Comparison of ENCODE assay signal across 2 cellular contexts in the genomic region with DNA sequence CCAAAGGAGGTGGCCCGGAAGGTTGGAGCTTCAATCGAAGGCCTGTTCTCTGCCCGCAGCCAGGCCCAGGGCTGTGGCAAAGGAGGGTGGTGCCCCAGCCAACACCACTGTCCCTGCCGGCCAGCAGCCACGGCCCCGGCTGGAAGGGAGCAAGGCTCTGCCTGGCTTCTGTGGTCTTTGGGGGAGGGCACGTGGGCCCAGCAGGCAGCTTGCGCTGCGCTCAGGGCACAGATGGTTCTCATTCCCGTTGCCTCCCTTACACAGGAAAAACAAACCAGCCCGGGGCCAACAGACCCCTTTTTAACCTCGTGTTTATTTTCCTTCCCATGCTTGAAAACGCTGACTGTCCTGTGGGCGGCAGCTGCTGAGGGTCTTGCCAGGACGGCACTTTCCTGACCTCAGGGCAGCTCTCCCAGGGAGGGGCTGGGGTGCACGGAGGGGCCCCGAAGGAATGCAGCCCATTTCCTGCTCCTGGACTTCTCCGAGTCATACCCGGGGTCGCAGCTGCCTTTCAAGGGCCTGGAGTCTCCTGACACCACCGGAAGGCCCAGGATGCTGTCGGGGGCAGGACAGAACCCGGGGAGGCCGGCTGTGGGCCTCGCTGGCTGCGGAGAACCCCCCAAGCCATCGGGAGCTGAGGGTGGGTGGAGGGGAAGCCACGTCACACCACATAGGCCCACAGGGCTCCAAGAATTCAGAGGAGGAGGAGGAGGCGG.
A peak's percentile ranks its signal among the peaks of the same experiment; 100 is the strongest.
TF ChIP-seq lines count a peak whose summit lies in the region.

No MANE protein-coding gene starts in this region.

TF ChIP-seq in A549, 52 proteins besides CTCF, POLR2A, EP300 and RAD21:
- TF ChIP-seq CHD4 (IDR thresholded peaks at IDR 0.05; ENCODE audit: borderline replicate concordance) (no peak), RNF2 (IDR thresholded peaks at IDR 0.05; ENCODE audit: borderline replicate concordance, low read depth) (no peak), NPAS2 (CRISPR knock-in tag; IDR thresholded peaks at IDR 0.05; ENCODE audit: borderline replicate concordance) (no peak), GATA3 (IDR thresholded peaks at IDR 0.05; ENCODE audit: borderline replicate concordance) (no peak), NR3C1 (IDR thresholded peaks at IDR 0.05) (no peak), RFX5 (IDR thresholded peaks at IDR 0.05) (no peak), JUNB (IDR thresholded peaks at IDR 0.05) (no peak), POLR2AphosphoS2 (conservative IDR thresholded peaks at IDR 0.05; ENCODE audit: low read length) (no peak), PHF8 (IDR thresholded peaks at IDR 0.05; ENCODE audit: borderline replicate concordance, low read depth) (no peak), RCOR1 (IDR thresholded peaks at IDR 0.05; ENCODE audit: low read depth, low read length) (no peak)
- TF ChIP-seq, protein P1, sequence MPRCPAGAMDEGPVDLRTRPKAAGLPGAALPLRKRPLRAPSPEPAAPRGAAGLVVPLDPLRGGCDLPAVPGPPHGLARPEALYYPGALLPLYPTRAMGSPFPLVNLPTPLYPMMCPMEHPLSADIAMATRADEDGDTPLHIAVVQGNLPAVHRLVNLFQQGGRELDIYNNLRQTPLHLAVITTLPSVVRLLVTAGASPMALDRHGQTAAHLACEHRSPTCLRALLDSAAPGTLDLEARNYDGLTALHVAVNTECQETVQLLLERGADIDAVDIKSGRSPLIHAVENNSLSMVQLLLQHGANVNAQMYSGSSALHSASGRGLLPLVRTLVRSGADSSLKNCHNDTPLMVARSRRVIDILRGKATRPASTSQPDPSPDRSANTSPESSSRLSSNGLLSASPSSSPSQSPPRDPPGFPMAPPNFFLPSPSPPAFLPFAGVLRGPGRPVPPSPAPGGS (IDR thresholded peaks at IDR 0.05), result no peak
- TF ChIP-seq, protein P2, sequence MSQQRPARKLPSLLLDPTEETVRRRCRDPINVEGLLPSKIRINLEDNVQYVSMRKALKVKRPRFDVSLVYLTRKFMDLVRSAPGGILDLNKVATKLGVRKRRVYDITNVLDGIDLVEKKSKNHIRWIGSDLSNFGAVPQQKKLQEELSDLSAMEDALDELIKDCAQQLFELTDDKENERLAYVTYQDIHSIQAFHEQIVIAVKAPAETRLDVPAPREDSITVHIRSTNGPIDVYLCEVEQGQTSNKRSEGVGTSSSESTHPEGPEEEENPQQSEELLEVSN (IDR thresholded peaks at IDR 0.05; ENCODE audit: borderline replicate concordance, low read depth), result no peak

TF ChIP-seq in IMR-90, 13 proteins besides CTCF, POLR2A, EP300 and RAD21:
- TF ChIP-seq CHD1 (IDR thresholded peaks at IDR 0.05; ENCODE audit: low read depth, low read length) (no peak), FOS (IDR thresholded peaks at IDR 0.05; ENCODE audit: low read depth, low read length) (peak; percentile 49; the same call in 1 of the 2 replicates), SMC3 (IDR thresholded peaks at IDR 0.05; ENCODE audit: low read depth, low read length) (no peak), RFX5 (IDR thresholded peaks at IDR 0.05; ENCODE audit: low read depth, low read length) (no peak), NFE2L2 (IDR thresholded peaks at IDR 0.05; ENCODE audit: low read depth, low read length) (peak; percentile 60; the same call in 1 of the 2 replicates), CEBPB (IDR thresholded peaks at IDR 0.05; ENCODE audit: low read depth, low read length) (0 out of 2 replicates have a peak, but pooled peaks have one; percentile 7), BHLHE40 (IDR thresholded peaks at IDR 0.05; ENCODE audit: low read depth, low read length) (peak; percentile 68), MAZ (IDR thresholded peaks at IDR 0.05; ENCODE audit: borderline replicate concordance, low read depth, low read length) (peak; percentile 80; the same call in 1 of the 2 replicates), MAFK (IDR thresholded peaks at IDR 0.05; ENCODE audit: low read depth, low read length) (peak; percentile 79), RCOR1 (IDR thresholded peaks at IDR 0.05; ENCODE audit: insufficient replicate concordance, low read length) (peak; percentile 77), MXI1 (IDR thresholded peaks at IDR 0.05; ENCODE audit: borderline replicate concordance, low read depth, low read length) (peak; percentile 79; the same call in 1 of the 2 replicates)
- TF ChIP-seq, protein P3, sequence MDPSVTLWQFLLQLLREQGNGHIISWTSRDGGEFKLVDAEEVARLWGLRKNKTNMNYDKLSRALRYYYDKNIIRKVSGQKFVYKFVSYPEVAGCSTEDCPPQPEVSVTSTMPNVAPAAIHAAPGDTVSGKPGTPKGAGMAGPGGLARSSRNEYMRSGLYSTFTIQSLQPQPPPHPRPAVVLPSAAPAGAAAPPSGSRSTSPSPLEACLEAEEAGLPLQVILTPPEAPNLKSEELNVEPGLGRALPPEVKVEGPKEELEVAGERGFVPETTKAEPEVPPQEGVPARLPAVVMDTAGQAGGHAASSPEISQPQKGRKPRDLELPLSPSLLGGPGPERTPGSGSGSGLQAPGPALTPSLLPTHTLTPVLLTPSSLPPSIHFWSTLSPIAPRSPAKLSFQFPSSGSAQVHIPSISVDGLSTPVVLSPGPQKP (IDR thresholded peaks at IDR 0.05; ENCODE audit: borderline replicate concordance, low read depth, low read length), result no peak
- TF ChIP-seq, protein P4, sequence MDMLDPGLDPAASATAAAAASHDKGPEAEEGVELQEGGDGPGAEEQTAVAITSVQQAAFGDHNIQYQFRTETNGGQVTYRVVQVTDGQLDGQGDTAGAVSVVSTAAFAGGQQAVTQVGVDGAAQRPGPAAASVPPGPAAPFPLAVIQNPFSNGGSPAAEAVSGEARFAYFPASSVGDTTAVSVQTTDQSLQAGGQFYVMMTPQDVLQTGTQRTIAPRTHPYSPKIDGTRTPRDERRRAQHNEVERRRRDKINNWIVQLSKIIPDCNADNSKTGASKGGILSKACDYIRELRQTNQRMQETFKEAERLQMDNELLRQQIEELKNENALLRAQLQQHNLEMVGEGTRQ (IDR thresholded peaks at IDR 0.05; ENCODE audit: low read depth, low read length), result peak; percentile 93
